Comparison of ENCODE assay signal across 8 cellular contexts in genomic region chr16:12089492-12090161, GRCh38.
DNase-seq lines count a peak whose midpoint lies in the region; ATAC-seq, FAIRE-seq and TF ChIP-seq lines count a peak whose summit lies in the region.

No MANE protein-coding gene starts in this region.

- peaks cover 7% of the 10 kb centered on the region; the same call in 1 of the 2 replicates for H3K4me1 ChIP-seq in Panc1 (ENCODE audit: control insufficient read depth, insufficient read depth, low read length)
- peaks cover 22 to 24% of the 10 kb centered on the region in 2 donors for H3K4me1 ChIP-seq in kidney (ENCODE audit: control insufficient read depth in 1 of 2, insufficient read depth in 1 of 2, low read depth in 1 of 2, low read length in 2 of 2)

- no TSS peak for BruUV-seq in Panc1 (replicated peaks; lab: Mats Ljungman, UMichigan)

- no peak for TF ChIP-seq CTCF in AG04450 (IDR thresholded peaks at IDR 0.05; ENCODE audit: low read depth, low read length)
- no peak for TF ChIP-seq CTCF in Panc1 (IDR thresholded peaks at IDR 0.05)
- no peak for TF ChIP-seq CTCF in bronchial epithelial cell (IDR thresholded peaks at IDR 0.05; ENCODE audit: insufficient read depth, low read length, severe bottlenecking)
- no peak for TF ChIP-seq CTCF in kidney (IDR thresholded peaks at IDR 0.05; ENCODE audit: borderline replicate concordance, extremely low read depth, insufficient read depth)

- no peaks in the 10 kb centered on the region for H3K9me3 Mint-ChIP-seq in stimulated activated naive B cell treated with anti-CD40 and anti-IgM and Interleukin-4, amounts not matched to agents 10 μg/mL and 1 μg/mL and 100 μg/mL, for 72 hours

- CTCF ChIA-PET in AG04450 (lab: Charles Lee), result no interaction called here
- CTCF ChIA-PET in Panc1 (lab: Charles Lee), result interaction anchor here (0.5 kb wide), 1 partner anchor 193 kb away, joined by 4 read pairs; no protein-coding TSS in a partner anchor

- H3K4me1 Mint-ChIP-seq in stimulated activated naive B cell treated with anti-CD40 and anti-IgM and Interleukin-4, amounts not matched to agents 10 μg/mL and 1 μg/mL and 100 μg/mL, for 72 hours, result peaks cover 31 to 35% of the 10 kb centered on the region in 2 donors

- H3K9ac ChIP-seq in kidney (ENCODE audit: low read length in 2 of 2), result no peak overlapping the region

- in situ Hi-C loops in Panc1 (cut with HindIII; ENCODE audit: low pct_unique_long_range_greater_than_20kb, low sequenced_read_pairs), result no loop called here

- DNase-seq in AG04450 (ENCODE audit: low read depth, low spot score) (peak; percentile 30), Panc1 (ENCODE audit: low read depth, low spot score) (no peak), bronchial epithelial cell (ENCODE audit: low read depth) (peak; percentile 61), kidney (peak; percentile 83), NCI-H524 treated with DMSO at 0.1 percent for 48 hours (lab: John Stamatoyannopoulos, UW) (no peak)
- DNase-seq in stimulated activated naive B cell treated with anti-CD40 and anti-IgM and Interleukin-4, amounts not matched to agents 10 μg/mL and 1 μg/mL and 100 μg/mL, for 72 hours, result peak; percentile 60

- H3K4me3 ChIP-seq in AG04450 (ENCODE audit: low read depth, low read length), result peak overlapping the region; percentile 34
- peak overlapping the region in 1 of 2 experiments; percentile 38; a peak in 2 of 4 replicates for H3K4me3 ChIP-seq in Panc1 (ENCODE audit: low read depth in 2 of 2, low read length in 2 of 2)
- no peak overlapping the region for H3K4me3 ChIP-seq in bronchial epithelial cell (ENCODE audit: low read depth, low read length)
- H3K4me3 ChIP-seq in kidney (ENCODE audit: low read length in 2 of 2), result peak overlapping the region in 1 of 2 donors; percentile 33

- ATAC-seq in GM21529 (IDR thresholded peaks at IDR 0.05; ENCODE audit: unreplicated experiment), result peak; percentile 64
- peak; percentile 89 for ATAC-seq in Panc1
- ATAC-seq in stimulated activated naive B cell treated with anti-CD40 and anti-IgM and Interleukin-4, amounts not matched to agents 10 μg/mL and 1 μg/mL and 100 μg/mL, for 72 hours (replicated peaks), result peak; percentile 97
- no peak for ATAC-seq in HG02588 (IDR thresholded peaks at IDR 0.05; ENCODE audit: unreplicated experiment)

- no peaks in the 10 kb centered on the region for H3K27me3 Mint-ChIP-seq in stimulated activated naive B cell treated with anti-CD40 and anti-IgM and Interleukin-4, amounts not matched to agents 10 μg/mL and 1 μg/mL and 100 μg/mL, for 72 hours

- H3K27ac ChIP-seq in AG04450 (ENCODE audit: low read depth, low read length), result peak overlapping the region; percentile 62
- H3K27ac ChIP-seq in Panc1 (ENCODE audit: low read length), result no peak overlapping the region
- H3K27ac ChIP-seq in kidney (ENCODE audit: low read depth in 2 of 2, low read length in 2 of 2), result peak overlapping the region in 1 of 2 donors; percentile 35

- no peaks in the 10 kb centered on the region for H3K36me3 ChIP-seq in Panc1 (ENCODE audit: control insufficient read depth, insufficient read depth, low read length)
- H3K36me3 ChIP-seq in bronchial epithelial cell (ENCODE audit: control insufficient read depth, insufficient read depth, low read length), result no peaks in the 10 kb centered on the region
- H3K36me3 ChIP-seq in kidney (ENCODE audit: control insufficient read depth in 1 of 2, insufficient read depth in 2 of 2, low read length in 2 of 2), result peaks cover 5 to 14% of the 10 kb centered on the region in 2 donors

- H3K27ac Mint-ChIP-seq in stimulated activated naive B cell treated with anti-CD40 and anti-IgM and Interleukin-4, amounts not matched to agents 10 μg/mL and 1 μg/mL and 100 μg/mL, for 72 hours, result peak overlapping the region; percentile 94

- peak overlapping the region; percentile 72 to 81 for H3K4me3 Mint-ChIP-seq in stimulated activated naive B cell treated with anti-CD40 and anti-IgM and Interleukin-4, amounts not matched to agents 10 μg/mL and 1 μg/mL and 100 μg/mL, for 72 hours

- no peaks in the 10 kb centered on the region for H3K9me3 ChIP-seq in AG04450 (ENCODE audit: control insufficient read depth, insufficient read depth, low read length)
- H3K9me3 ChIP-seq in Panc1 (ENCODE audit: control insufficient read depth, insufficient read depth, low read depth, low read length), result no peaks in the 10 kb centered on the region
- no peaks in the 10 kb centered on the region for H3K9me3 ChIP-seq in kidney (ENCODE audit: control insufficient read depth in 1 of 2, low read length in 2 of 2)

- H3K36me3 Mint-ChIP-seq in stimulated activated naive B cell treated with anti-CD40 and anti-IgM and Interleukin-4, amounts not matched to agents 10 μg/mL and 1 μg/mL and 100 μg/mL, for 72 hours, result peaks cover 16 to 51% of the 10 kb centered on the region in 2 donors

- FAIRE-seq in bronchial epithelial cell (lab: Jason Lieb, UNC) (no peak), kidney (lab: Jason Lieb, UNC) (no peak)

- POLR2A ChIA-PET in AG04450 (lab: Yijun Ruan, JAX), result interaction anchor here (0.7 kb wide), 2 partner anchors 55 to 286 kb away, joined by 3 read pairs; no protein-coding TSS in a partner anchor
- POLR2A ChIA-PET in Panc1 (lab: Charles Lee), result no interaction called here

- H3K27me3 ChIP-seq in AG04450 (ENCODE audit: control insufficient read depth, insufficient read depth, low read length) (no peaks in the 10 kb centered on the region), Panc1 (ENCODE audit: control insufficient read depth, insufficient read depth, low read length) (no peaks in the 10 kb centered on the region), bronchial epithelial cell (ENCODE audit: control insufficient read depth, insufficient read depth, low read length) (no peaks in the 10 kb centered on the region)

- intact Hi-C loops in Panc1 (cut with micrococcal nuclease; ENCODE audit: unreplicated experiment) (loop anchor here (10.0 kb wide), 1 partner anchor 185 kb away; no protein-coding TSS in a partner anchor), kidney (cut with DNase I) (no loop called here)

Comparison
In these comparisons a context has a peak if more than half of its experiments do, and no peak if none do; other contexts are left out.
1. DNase-seq: peak in AG04450 (single experiment), bronchial epithelial cell (single experiment), kidney (single experiment) and stimulated activated naive B cell treated with anti-CD40 and anti-IgM and Interleukin-4, amounts not matched to agents 10 μg/mL and 1 μg/mL and 100 μg/mL, for 72 hours (single experiment); none in Panc1 (single experiment) and NCI-H524 treated with DMSO at 0.1 percent for 48 hours (single experiment).